In the genomic region with DNA sequence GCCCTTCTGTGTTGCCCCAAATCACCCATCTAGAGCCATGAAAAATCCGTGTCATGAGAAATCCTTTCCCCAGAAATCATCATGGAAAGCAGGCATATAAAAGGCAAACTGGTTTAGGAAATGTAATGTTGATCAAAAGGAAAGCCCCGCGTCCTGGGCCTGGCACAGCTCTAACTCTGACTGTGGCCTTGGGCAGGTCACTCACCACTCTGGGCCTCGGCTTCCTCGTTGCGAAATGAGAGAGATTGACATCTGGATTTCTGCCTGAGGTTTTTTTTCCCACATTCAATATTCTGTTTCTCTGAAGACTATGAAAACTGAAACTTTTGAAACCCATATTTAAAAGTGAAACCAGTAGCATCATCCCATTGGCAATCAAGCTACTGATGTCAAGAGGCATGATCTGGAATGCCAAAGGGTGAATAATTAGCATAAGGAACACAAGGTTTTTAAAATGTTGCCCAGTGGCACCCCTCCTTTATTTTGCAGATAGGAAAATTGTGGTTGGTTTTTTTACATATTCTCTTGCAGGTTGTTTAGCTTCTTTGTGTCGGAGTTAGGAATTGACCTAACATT, we compare ENCODE assay signal across 13 cellular contexts.
DNase-seq lines count a peak whose midpoint lies in the region; ATAC-seq and TF ChIP-seq lines count a peak whose summit lies in the region.
"Had no signal": no experiment of that assay in that cellular context is flagged by ENCODE, and none has a peak within 500 bp of the region (broad histone marks: within the 10 kb centered on the region; RNA-seq: fewer than 3 reads in every experiment).

No MANE protein-coding gene starts in this region.

- peak; percentile 22 to 61 for ATAC-seq in left cardiac atrium
- peak; percentile 65 for ATAC-seq in aorta (ENCODE audit: low FRiP score)
- ATAC-seq in HG02610 (IDR thresholded peaks at IDR 0.05; ENCODE audit: unreplicated experiment), result no peak

- H3K36me3 ChIP-seq in left ventricle myocardium inferior, result no peaks in the 10 kb centered on the region
- H3K36me3 ChIP-seq in liver (ENCODE audit: control insufficient read depth in 4 of 4, insufficient read depth in 3 of 4, low read depth in 1 of 4, low read length in 3 of 4), result no peaks in the 10 kb centered on the region
- H3K36me3 ChIP-seq in aorta (ENCODE audit: control insufficient read depth in 1 of 2, insufficient read depth in 2 of 2, low read length in 1 of 2), result no peaks in the 10 kb centered on the region
- no peaks in the 10 kb centered on the region for H3K36me3 ChIP-seq in MG63

- no peak overlapping the region for H3K9ac ChIP-seq in liver (ENCODE audit: low read depth in 1 of 2, low read length in 2 of 2)

- H3K4me1 ChIP-seq in left ventricle myocardium inferior, result no peaks in the 10 kb centered on the region
- H3K4me1 ChIP-seq in liver (ENCODE audit: control insufficient read depth in 4 of 4, insufficient read depth in 4 of 4, low read length in 3 of 4), result peaks cover 3 to 22% (median 14%) of the 10 kb centered on the region in 4 donors
- H3K4me1 ChIP-seq in aorta (ENCODE audit: control insufficient read depth in 1 of 2, insufficient read depth in 2 of 2, low read length in 2 of 2), result no peaks in the 10 kb centered on the region

- intact Hi-C loops in left cardiac atrium (cut with DNase I), result no loop called here
- intact Hi-C loops in left ventricle myocardium inferior (cut with micrococcal nuclease), result no loop called here
- intact Hi-C loops in aorta (cut with DNase I), result no loop called here

- 19% methylated on average over 7 of the region's 7 CpGs for WGBS in liver
- WGBS in aorta, 2 donors, result 50 to 60% methylated on average over 7 of the region's 7 CpGs

- H3K9me3 ChIP-seq in left ventricle myocardium inferior (replicated peaks) (peaks cover 4% of the 10 kb centered on the region), liver (ENCODE audit: control insufficient read depth in 4 of 4, low read length in 3 of 4) (no peaks in the 10 kb centered on the region), aorta (ENCODE audit: control insufficient read depth, low read length) (no peaks in the 10 kb centered on the region), MG63 (no peaks in the 10 kb centered on the region)

- peak in 1 of 2 donors; percentile 43 for TF ChIP-seq RAD21 in liver (IDR thresholded peaks at IDR 0.05)

- no peak overlapping the region for H3K4me3 ChIP-seq in left ventricle myocardium inferior
- no peak overlapping the region for H3K4me3 ChIP-seq in liver (ENCODE audit: low read depth in 1 of 3, low read length in 3 of 3)
- H3K4me3 ChIP-seq in aorta (ENCODE audit: low read length in 2 of 2), result no peak overlapping the region
- no peak overlapping the region for H3K4me3 ChIP-seq in MG63

- in situ Hi-C loops in SK-MEL-5 (cut with HindIII; ENCODE audit: low pct_unique_long_range_greater_than_20kb, low sequenced_read_pairs), result no loop called here

- TF ChIP-seq CTCF in left ventricle myocardium inferior (IDR thresholded peaks at IDR 0.05; ENCODE audit: borderline replicate concordance) (no peak), liver (IDR thresholded peaks at IDR 0.05; ENCODE audit: low read depth, low read length, missing input control) (no peak)

- no peak overlapping the region for H3K27ac ChIP-seq in left ventricle myocardium inferior (replicated peaks)
- H3K27ac ChIP-seq in liver (ENCODE audit: low read depth in 1 of 2, low read length in 2 of 2), result peak overlapping the region; percentile 53 to 81
- no peak overlapping the region for H3K27ac ChIP-seq in aorta (ENCODE audit: low read depth in 1 of 2, low read length in 2 of 2)

- H3K27me3 ChIP-seq in left ventricle myocardium inferior (ENCODE audit: low read depth) (peaks cover 11% of the 10 kb centered on the region), liver (ENCODE audit: control insufficient read depth in 4 of 4, insufficient read depth in 4 of 4, low read length in 3 of 4) (no peaks in the 10 kb centered on the region), aorta (ENCODE audit: control insufficient read depth in 1 of 2, insufficient read depth in 2 of 2, low read length in 1 of 2) (no peaks in the 10 kb centered on the region), MG63 (no peaks in the 10 kb centered on the region)

- peak; percentile 30 for DNase-seq in left cardiac atrium
- no peak for DNase-seq in left ventricle myocardium inferior
- peak; percentile 54 for DNase-seq in SK-MEL-5 (ENCODE audit: low read depth, low spot score)
- peak in 1 of 2 donors; percentile 55 for DNase-seq in aorta
- DNase-seq in NCI-H748 treated with DMSO at 0.1 percent for 48 hours (lab: John Stamatoyannopoulos, UW), result no peak
- no peak for DNase-seq in MG63
- DNase-seq: COR-L47; endodermal cell; H7; NCI-H187 treated with DMSO at 0.1 percent for 48 hours; stimulated activated naive CD4-positive, alpha-beta T cell treated with Interleukin-2 at 50 U/mL for 16 hours had no signal

TF ChIP-seq in liver, 16 proteins besides CTCF, POLR2A, EP300 and RAD21:
- TF ChIP-seq, protein P1, sequence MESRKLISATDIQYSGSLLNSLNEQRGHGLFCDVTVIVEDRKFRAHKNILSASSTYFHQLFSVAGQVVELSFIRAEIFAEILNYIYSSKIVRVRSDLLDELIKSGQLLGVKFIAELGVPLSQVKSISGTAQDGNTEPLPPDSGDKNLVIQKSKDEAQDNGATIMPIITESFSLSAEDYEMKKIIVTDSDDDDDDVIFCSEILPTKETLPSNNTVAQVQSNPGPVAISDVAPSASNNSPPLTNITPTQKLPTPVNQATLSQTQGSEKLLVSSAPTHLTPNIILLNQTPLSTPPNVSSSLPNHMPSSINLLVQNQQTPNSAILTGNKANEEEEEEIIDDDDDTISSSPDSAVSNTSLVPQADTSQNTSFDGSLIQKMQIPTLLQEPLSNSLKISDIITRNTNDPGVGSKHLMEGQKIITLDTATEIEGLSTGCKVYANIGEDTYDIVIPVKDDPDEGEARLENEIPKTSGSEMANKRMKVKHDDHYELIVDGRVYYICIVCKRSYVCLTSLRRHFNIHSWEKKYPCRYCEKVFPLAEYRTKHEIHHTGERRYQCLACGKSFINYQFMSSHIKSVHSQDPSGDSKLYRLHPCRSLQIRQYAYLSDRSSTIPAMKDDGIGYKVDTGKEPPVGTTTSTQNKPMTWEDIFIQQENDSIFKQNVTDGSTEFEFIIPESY (IDR thresholded peaks at IDR 0.05), result peak; percentile 50
- TF ChIP-seq GABPA (IDR thresholded peaks at IDR 0.05 in 1 of 2, conservative IDR thresholded peaks at IDR 0.05 in 1 of 2), result peak in 1 of 2 donors; percentile 25
- TF ChIP-seq NR2F2 (IDR thresholded peaks at IDR 0.05), result no peak
- no peak for TF ChIP-seq FOXA1 (IDR thresholded peaks at IDR 0.05)
- peak; percentile 91 to 94 for TF ChIP-seq RXRA (IDR thresholded peaks at IDR 0.05)
- TF ChIP-seq TAF1 (conservative IDR thresholded peaks at IDR 0.05), result no peak
- TF ChIP-seq, protein P2, sequence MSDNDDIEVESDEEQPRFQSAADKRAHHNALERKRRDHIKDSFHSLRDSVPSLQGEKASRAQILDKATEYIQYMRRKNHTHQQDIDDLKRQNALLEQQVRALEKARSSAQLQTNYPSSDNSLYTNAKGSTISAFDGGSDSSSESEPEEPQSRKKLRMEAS (IDR thresholded peaks at IDR 0.05), result peak; percentile 75
- peak in 1 of 2 donors; percentile 74 for TF ChIP-seq HNF4A (conservative IDR thresholded peaks at IDR 0.05)
- peak in 1 of 2 donors; percentile 64 for TF ChIP-seq EGR1 (IDR thresholded peaks at IDR 0.05; ENCODE audit: low read depth in 2 of 2)
- TF ChIP-seq, protein P3, sequence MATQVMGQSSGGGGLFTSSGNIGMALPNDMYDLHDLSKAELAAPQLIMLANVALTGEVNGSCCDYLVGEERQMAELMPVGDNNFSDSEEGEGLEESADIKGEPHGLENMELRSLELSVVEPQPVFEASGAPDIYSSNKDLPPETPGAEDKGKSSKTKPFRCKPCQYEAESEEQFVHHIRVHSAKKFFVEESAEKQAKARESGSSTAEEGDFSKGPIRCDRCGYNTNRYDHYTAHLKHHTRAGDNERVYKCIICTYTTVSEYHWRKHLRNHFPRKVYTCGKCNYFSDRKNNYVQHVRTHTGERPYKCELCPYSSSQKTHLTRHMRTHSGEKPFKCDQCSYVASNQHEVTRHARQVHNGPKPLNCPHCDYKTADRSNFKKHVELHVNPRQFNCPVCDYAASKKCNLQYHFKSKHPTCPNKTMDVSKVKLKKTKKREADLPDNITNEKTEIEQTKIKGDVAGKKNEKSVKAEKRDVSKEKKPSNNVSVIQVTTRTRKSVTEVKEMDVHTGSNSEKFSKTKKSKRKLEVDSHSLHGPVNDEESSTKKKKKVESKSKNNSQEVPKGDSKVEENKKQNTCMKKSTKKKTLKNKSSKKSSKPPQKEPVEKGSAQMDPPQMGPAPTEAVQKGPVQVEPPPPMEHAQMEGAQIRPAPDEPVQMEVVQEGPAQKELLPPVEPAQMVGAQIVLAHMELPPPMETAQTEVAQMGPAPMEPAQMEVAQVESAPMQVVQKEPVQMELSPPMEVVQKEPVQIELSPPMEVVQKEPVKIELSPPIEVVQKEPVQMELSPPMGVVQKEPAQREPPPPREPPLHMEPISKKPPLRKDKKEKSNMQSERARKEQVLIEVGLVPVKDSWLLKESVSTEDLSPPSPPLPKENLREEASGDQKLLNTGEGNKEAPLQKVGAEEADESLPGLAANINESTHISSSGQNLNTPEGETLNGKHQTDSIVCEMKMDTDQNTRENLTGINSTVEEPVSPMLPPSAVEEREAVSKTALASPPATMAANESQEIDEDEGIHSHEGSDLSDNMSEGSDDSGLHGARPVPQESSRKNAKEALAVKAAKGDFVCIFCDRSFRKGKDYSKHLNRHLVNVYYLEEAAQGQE (IDR thresholded peaks at IDR 0.05), result peak; percentile 46
- TF ChIP-seq, protein P4, sequence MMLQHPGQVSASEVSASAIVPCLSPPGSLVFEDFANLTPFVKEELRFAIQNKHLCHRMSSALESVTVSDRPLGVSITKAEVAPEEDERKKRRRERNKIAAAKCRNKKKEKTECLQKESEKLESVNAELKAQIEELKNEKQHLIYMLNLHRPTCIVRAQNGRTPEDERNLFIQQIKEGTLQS (IDR thresholded peaks at IDR 0.05), result peak; percentile 26
- peak; percentile 19 to 74 for TF ChIP-seq JUND (IDR thresholded peaks at IDR 0.05)
- no peak for TF ChIP-seq HNF4G (IDR thresholded peaks at IDR 0.05)
- peak; percentile 68 for TF ChIP-seq YY1 (IDR thresholded peaks at IDR 0.05)
- no peak for TF ChIP-seq FOXA2 (IDR thresholded peaks at IDR 0.05)
- peak; percentile 74 for TF ChIP-seq SP1 (IDR thresholded peaks at IDR 0.05)

Comparison
In these comparisons a context has a peak if more than half of its experiments do, and no peak if none do; other contexts are left out.
1. DNase-seq: peak in left cardiac atrium (single experiment) and SK-MEL-5 (single experiment); none in left ventricle myocardium inferior (single experiment), NCI-H748 treated with DMSO at 0.1 percent for 48 hours (single experiment) and MG63 (single experiment).
2. H3K27ac ChIP-seq: peak in liver (2 of 2); none in left ventricle myocardium inferior (single experiment) and aorta (0 of 2).